Comparison of ENCODE assay signal across 8 cellular contexts in the genomic region with DNA sequence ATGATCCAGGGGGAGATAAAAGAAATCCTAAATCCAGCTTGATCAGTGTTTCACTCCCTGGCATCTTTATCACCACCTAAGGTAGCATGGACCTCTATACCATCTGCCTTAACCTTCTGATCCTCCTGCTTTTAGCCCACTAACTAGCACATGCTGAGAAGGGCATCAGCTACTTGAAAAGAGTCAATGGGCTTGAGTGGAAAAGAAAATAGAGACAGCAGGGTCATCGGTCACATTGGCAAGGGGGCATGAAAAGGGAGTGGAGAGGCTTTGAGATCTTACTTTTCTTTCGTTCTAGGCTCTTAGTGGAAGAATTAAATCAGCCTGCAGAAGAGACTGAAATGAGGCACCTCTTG. TPM values are rescaled to one million over a fixed set of nuclear protein-coding genes. Genes with fewer than 3 reads are reported as not detected.
DNase-seq lines count a peak whose midpoint lies in the region; ATAC-seq and TF ChIP-seq lines count a peak whose summit lies in the region.

No MANE protein-coding gene starts in this region.

- ATAC-seq in Panc1 (no peak), psoas muscle (no peak)

- DNase-seq in GM12864 (ENCODE audit: low read depth) (no peak), Panc1 (ENCODE audit: low read depth, low spot score) (no peak), esophagus muscularis mucosa (ENCODE audit: extremely low spot score) (no peak), psoas muscle (no peak), ACHN (no peak), HPDE6-E6E7 (ENCODE audit: extremely low spot score) (no peak), cortex of kidney (lab: John Stamatoyannopoulos, UW) (no peak), dermis blood vessel endothelial cell (no peak)

- H3K27ac ChIP-seq in Panc1 (ENCODE audit: low read length) (peak overlapping the region; percentile 94), esophagus muscularis mucosa (replicated peaks in 1 of 4) (peak overlapping the region; percentile 95 to 97 (median 96)), psoas muscle (peak overlapping the region; percentile 96)

- 0% methylated on average over 2 of the region's 2 CpGs for WGBS in esophagus muscularis mucosa
- WGBS in psoas muscle, 3 donors: 0 to 3% (median 2%) methylated on average over 2 of the region's 2 CpGs

- H3K9me3 ChIP-seq in Panc1 (ENCODE audit: control insufficient read depth, insufficient read depth, low read depth, low read length): no peaks in the 10 kb centered on the region
- no peaks in the 10 kb centered on the region for H3K9me3 ChIP-seq in esophagus muscularis mucosa
- H3K9me3 ChIP-seq in psoas muscle: no peaks in the 10 kb centered on the region

- H3K4me3 ChIP-seq in GM12864 (ENCODE audit: low read depth, low read length) (peak overlapping the region; percentile 95), Panc1 (ENCODE audit: low read depth in 2 of 2, low read length in 2 of 2) (peak overlapping the region; percentile 86 to 90), esophagus muscularis mucosa (peak overlapping the region; percentile 87 to 99 (median 93)), psoas muscle (peak overlapping the region; percentile 87)

- H3K36me3 ChIP-seq in Panc1 (ENCODE audit: control insufficient read depth, insufficient read depth, low read length) (no peaks in the 10 kb centered on the region), esophagus muscularis mucosa (peaks cover 7 to 34% (median 25%) of the 10 kb centered on the region in 4 donors), psoas muscle (ENCODE audit: insufficient read depth in 1 of 2, low read depth in 1 of 2) (peaks cover 2 to 28% of the 10 kb centered on the region in 2 donors)

- POLR2A ChIA-PET in Panc1 (lab: Charles Lee): interaction anchor here (0.6 kb wide), 1 partner anchor 88 kb away, joined by 5 read pairs; no protein-coding TSS in a partner anchor

- BruUV-seq in Panc1 (replicated peaks; lab: Mats Ljungman, UMichigan): no TSS peak

- intact Hi-C loops in Panc1 (cut with micrococcal nuclease; ENCODE audit: unreplicated experiment): no loop called here
- intact Hi-C loops in esophagus muscularis mucosa (cut with DNase I): loop anchor here (2.0 kb wide), 1 partner anchor 52 kb away; a partner anchor contains a TSS
- intact Hi-C loops in psoas muscle (cut with DNase I): loop anchor here in 1 of 2 donors (10.0 kb wide), 1 partner anchor 52 kb away; a partner anchor contains a TSS

- TF ChIP-seq CTCF in GM12864 (IDR thresholded peaks at IDR 0.05; ENCODE audit: low read depth, low read length, missing control alignments) (no peak), Panc1 (IDR thresholded peaks at IDR 0.05) (no peak), esophagus muscularis mucosa (IDR thresholded peaks at IDR 0.05) (no peak), psoas muscle (IDR thresholded peaks at IDR 0.05) (no peak)

- in situ Hi-C loops in Panc1 (cut with HindIII; ENCODE audit: low pct_unique_long_range_greater_than_20kb, low sequenced_read_pairs) (no loop called here), ACHN (cut with HindIII; ENCODE audit: low pct_ligation_motif_present, low pct_unique_long_range_greater_than_20kb, low sequenced_read_pairs) (no loop called here)

- H3K4me1 ChIP-seq in Panc1 (ENCODE audit: control insufficient read depth, insufficient read depth, low read length) (peaks cover 10% of the 10 kb centered on the region), esophagus muscularis mucosa (peaks cover 25 to 49% (median 30%) of the 10 kb centered on the region in 4 donors), psoas muscle (peaks cover 25% of the 10 kb centered on the region)

- no peaks in the 10 kb centered on the region for H3K27me3 ChIP-seq in Panc1 (ENCODE audit: control insufficient read depth, insufficient read depth, low read length)
- H3K27me3 ChIP-seq in esophagus muscularis mucosa: no peaks in the 10 kb centered on the region
- H3K27me3 ChIP-seq in psoas muscle (ENCODE audit: insufficient read depth in 3 of 3, low read length in 2 of 3): no peaks in the 10 kb centered on the region

- TF ChIP-seq POLR2A in esophagus muscularis mucosa (IDR thresholded peaks at IDR 0.05; ENCODE audit: low read depth): no peak

- CTCF ChIA-PET in Panc1 (lab: Charles Lee): interaction anchor here (0.6 to 2.0 kb wide), 4 partner anchors 24 to 85 kb away, joined by 3 to 4 read pairs (median 4); no protein-coding TSS in a partner anchor

- TF ChIP-seq EP300 in esophagus muscularis mucosa (IDR thresholded peaks at IDR 0.05): no peak

RNA-seq across cellular contexts. Expression of a gene that starts 0.2 kb away (rescaled TPM):
- total RNA-seq in Panc1 (2021; ENCODE audit: unreplicated experiment) (39.5 TPM), esophagus muscularis mucosa (10 to 100 TPM; 14.4 to 36.8 (median 18.8) TPM), psoas muscle (10 to 100 TPM in 2 of 4 donors, 1 to 10 TPM in 2; 9.1 to 12.4 (median 10.8) TPM), dermis blood vessel endothelial cell (32.3 and 47.5 TPM in 2 replicates)
- 46.8 TPM for polyA plus RNA-seq in Panc1 (2012; ENCODE audit: insufficient read length)
- 10 to 100 TPM; 16.9 to 31.5 (median 25.4) TPM for polyA plus RNA-seq in psoas muscle

RNA-seq across cellular contexts. Expression of a gene that starts 0.6 kb away (rescaled TPM):
- 39.3 TPM for total RNA-seq in Panc1 (2021; ENCODE audit: unreplicated experiment)
- 47.3 TPM for polyA plus RNA-seq in Panc1 (2012; ENCODE audit: insufficient read length)
- 10 to 100 TPM in 3 of 4 donors, 1 to 10 TPM in 1; 10.0 to 23.8 (median 13.9) TPM for total RNA-seq in esophagus muscularis mucosa
- 10 to 100 TPM in 3 of 4 donors, 1 to 10 TPM in 1; 8.9 to 18.5 (median 13.0) TPM for total RNA-seq in psoas muscle
- polyA plus RNA-seq in psoas muscle: 10 to 100 TPM; 16.6 to 32.4 (median 32.0) TPM
- total RNA-seq in dermis blood vessel endothelial cell: 21.6 and 61.4 TPM in 2 replicates

RNA-seq across cellular contexts. Expression of a gene that starts 21.9 kb away (rescaled TPM):
- total RNA-seq in Panc1 (2021; ENCODE audit: unreplicated experiment) (0.64 TPM), esophagus muscularis mucosa (not detected), psoas muscle (not detected), dermis blood vessel endothelial cell (not detected in 2 replicates)
- 0.50 TPM for polyA plus RNA-seq in Panc1 (2012; ENCODE audit: insufficient read length)
- not detected for polyA plus RNA-seq in psoas muscle

RNA-seq across cellular contexts. Expression of a gene that starts 36.9 kb away (rescaled TPM):
- total RNA-seq in Panc1 (2021; ENCODE audit: unreplicated experiment) (0.33 TPM), esophagus muscularis mucosa (1 to 10 TPM in 1 of 4 donors, under 1 TPM in 2, not detected in 1; under 0.01 to 1.1 (median 0.57) TPM), psoas muscle (not detected), dermis blood vessel endothelial cell (1.0 and 2.1 TPM in 2 replicates)
- 0.78 TPM for polyA plus RNA-seq in Panc1 (2012; ENCODE audit: insufficient read length)
- under 1 TPM; 0.05 to 0.19 (median 0.07) TPM for polyA plus RNA-seq in psoas muscle

RNA-seq across cellular contexts. Expression of a gene that starts 37.2 kb away (rescaled TPM):
- total RNA-seq in Panc1 (2021; ENCODE audit: unreplicated experiment) (32.7 TPM), esophagus muscularis mucosa (1 to 10 TPM in 3 of 4 donors, under 1 TPM in 1; 0.99 to 2.8 (median 1.8) TPM), psoas muscle (under 1 TPM; 0.19 to 0.54 (median 0.24) TPM), dermis blood vessel endothelial cell (1.2 and 3.7 TPM in 2 replicates)
- polyA plus RNA-seq in Panc1 (2012; ENCODE audit: insufficient read length): 63.2 TPM
- under 1 TPM; 0.03 to 0.19 (median 0.17) TPM for polyA plus RNA-seq in psoas muscle
